Comparison of ENCODE assay signal across 25 cellular contexts in the genomic region with DNA sequence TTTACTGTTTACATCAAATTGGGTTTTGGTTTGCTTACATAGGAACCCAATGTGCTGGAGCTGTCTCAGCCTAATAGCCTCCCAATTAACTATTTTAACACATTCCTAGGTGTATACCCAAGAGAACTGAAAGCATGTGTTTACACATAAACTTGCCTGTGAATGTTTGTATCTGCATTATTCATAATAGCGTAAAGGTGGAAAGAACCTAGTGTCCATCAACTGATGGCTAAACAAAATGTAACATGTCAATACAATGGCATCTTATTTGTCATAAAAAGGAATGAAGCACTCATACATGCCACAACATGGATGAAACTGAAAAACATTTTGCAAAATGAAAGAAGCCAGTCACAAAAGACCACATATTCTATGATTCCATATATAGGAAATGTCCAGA.
"Had no signal": no experiment of that assay in that cellular context is flagged by ENCODE, and none has a peak within 500 bp of the region (broad histone marks: within the 10 kb centered on the region; RNA-seq: fewer than 3 reads in every experiment).

No MANE protein-coding gene starts in this region.

- DNase-seq: activated B cell treated with CpG ODN at 0.5 μM for 24 hours; activated CD4-positive, alpha-beta T cell treated with anti-CD3 and anti-CD28 coated beads for 36 hours; activated CD4-positive, alpha-beta T cell treated with anti-CD3 and anti-CD28 coated beads, Interleukin-2, amount 50 U/mL, for 4 hours; activated CD8-positive, alpha-beta memory T cell treated with anti-CD3 and anti-CD28 coated beads for 24 hours; activated CD8-positive, alpha-beta memory T cell treated with anti-CD3 and anti-CD28 coated beads, Interleukin-2, amount 50 U/mL, for 4 hours; activated naive CD4-positive, alpha-beta T cell; activated T-cell treated with anti-CD3 and anti-CD28 coated beads, Interleukin-2, amount 50 U/mL, for 4 hours; adrenal gland; cortex of kidney; erythroblast; kidney glomerular epithelial cell; left ventricle myocardium inferior; naive thymus-derived CD8-positive, alpha-beta T cell; right cardiac atrium; stimulated activated CD4-positive, alpha-beta T cell treated with anti-CD3 and anti-CD28 coated beads, Interleukin-12 subunit alpha, Interleukin-12 subunit beta, amount 100 ng/mL, for 4 hours; stimulated activated CD4-positive, alpha-beta T cell treated with anti-CD3 and anti-CD28 coated beads, Interleukin-4, amount 100 ng/mL, for 4 hours; stimulated activated naive CD8-positive, alpha-beta T cell treated with anti-CD3 and anti-CD28 coated beads, Interleukin-15, Interleukin-2, amounts not matched to agents 100 U/mL and 50 U/mL, for 24 hours; T1000; tibial artery had no signal

- H3K36me3 ChIP-seq: adrenal gland, ascending aorta, left ventricle myocardium inferior, tibial artery had no signal

- H3K27me3 Mint-ChIP-seq: activated B cell treated with CpG ODN at 0.5 μM for 24 hours; activated CD4-positive, alpha-beta T cell treated with anti-CD3 and anti-CD28 coated beads for 36 hours; activated naive CD8-positive, alpha-beta T cell; naive thymus-derived CD8-positive, alpha-beta T cell; progenitor cell of endocrine pancreas had no signal

- H3K4me3 Mint-ChIP-seq: activated B cell treated with CpG ODN at 0.5 μM for 24 hours; activated CD4-positive, alpha-beta T cell treated with anti-CD3 and anti-CD28 coated beads for 36 hours; activated naive CD8-positive, alpha-beta T cell; activated T-cell treated with anti-CD3 and anti-CD28 coated beads, Interleukin-2, amount 50 U/mL, for 4 hours; endodermal cell; mesothelial cell of epicardium; naive thymus-derived CD8-positive, alpha-beta T cell had no signal

- H3K27ac ChIP-seq: adrenal gland, ascending aorta, left ventricle myocardium inferior, tibial artery had no signal

- H3K27me3 ChIP-seq: adrenal gland, ascending aorta, tibial artery had no signal

- H3K4me3 ChIP-seq: adrenal gland, ascending aorta, left ventricle myocardium inferior, tibial artery had no signal

- H3K36me3 Mint-ChIP-seq: activated naive CD8-positive, alpha-beta T cell; mesothelial cell of epicardium; naive thymus-derived CD8-positive, alpha-beta T cell had no signal

- H3K9me3 Mint-ChIP-seq: activated B cell treated with CpG ODN at 0.5 μM for 24 hours; activated T-cell treated with anti-CD3 and anti-CD28 coated beads, Interleukin-2, amount 50 U/mL, for 4 hours; activated T-helper 2 cell treated with anti-CD3 and anti-CD28 coated beads, Interferon-gamma antibody, Interleukin-2, Interleukin-4, amounts not matched to agents 10 μg/mL and 5 μg/mL and 100 μg/mL, durations not matched to agents 14 hours and 24 hours and 36 hours; endodermal cell; mesothelial cell of epicardium; naive thymus-derived CD8-positive, alpha-beta T cell had no signal

- H3K4me1 Mint-ChIP-seq: activated B cell treated with CpG ODN at 0.5 μM for 24 hours; endodermal cell; naive thymus-derived CD8-positive, alpha-beta T cell had no signal

- H3K27ac Mint-ChIP-seq: activated B cell treated with CpG ODN at 0.5 μM for 24 hours; activated CD4-positive, alpha-beta T cell treated with anti-CD3 and anti-CD28 coated beads for 36 hours; activated naive CD8-positive, alpha-beta T cell; activated T-helper 2 cell treated with anti-CD3 and anti-CD28 coated beads, Interferon-gamma antibody, Interleukin-2, Interleukin-4, amounts not matched to agents 10 μg/mL and 5 μg/mL and 100 μg/mL, durations not matched to agents 14 hours and 24 hours and 36 hours; endodermal cell; mesothelial cell of epicardium; naive thymus-derived CD8-positive, alpha-beta T cell; progenitor cell of endocrine pancreas had no signal

- H3K9me3 ChIP-seq: adrenal gland, ascending aorta, left ventricle myocardium inferior, tibial artery had no signal

- ATAC-seq: activated CD4-positive, alpha-beta T cell treated with anti-CD3 and anti-CD28 coated beads for 36 hours; naive thymus-derived CD8-positive, alpha-beta T cell; stimulated activated naive CD8-positive, alpha-beta T cell treated with anti-CD3 and anti-CD28 coated beads, Interleukin-15, Interleukin-2, amounts not matched to agents 100 U/mL and 50 U/mL, for 24 hours had no signal

- H3K4me1 ChIP-seq: adrenal gland had no signal
